In the genomic region with DNA sequence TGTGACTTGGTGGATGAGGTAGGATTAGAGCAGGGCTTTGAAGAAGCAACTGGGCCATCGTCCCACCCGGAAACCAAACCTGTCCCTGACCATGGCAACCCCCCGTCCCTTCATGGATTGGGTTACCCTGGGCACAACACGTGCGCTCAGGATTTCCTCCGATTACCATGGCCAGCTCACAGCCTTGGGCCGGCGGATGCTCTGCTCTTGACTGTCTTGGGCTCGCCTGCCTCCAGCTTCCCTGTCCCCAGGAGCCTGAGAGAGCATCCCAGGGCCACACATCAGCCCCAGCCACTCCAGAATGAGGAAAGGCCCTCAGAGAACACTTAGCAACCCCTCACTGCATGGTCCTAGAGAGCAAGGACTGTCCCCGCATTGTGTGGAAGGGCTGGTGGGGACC, we compare ENCODE assay signal across 18 cellular contexts. TPM values are rescaled to one million over a fixed set of nuclear protein-coding genes. Genes with fewer than 3 reads are reported as not detected.
DNase-seq lines count a peak whose midpoint lies in the region; ATAC-seq, FAIRE-seq and TF ChIP-seq lines count a peak whose summit lies in the region.
"Had no signal": no experiment of that assay in that cellular context is flagged by ENCODE, and none has a peak within 500 bp of the region (broad histone marks: within the 10 kb centered on the region; RNA-seq: fewer than 3 reads in every experiment).

No MANE protein-coding gene starts in this region.

- no CpG with 5 or more reads among the region's 10 CpGs for WGBS in neuronal stem cell (ENCODE audit: extremely low coverage in 2 of 2, insufficient read length in 2 of 2, insufficient replicate concordance in 1 of 2), 2 donors

- no peaks in the 10 kb centered on the region for H3K79me1 ChIP-seq in neuronal stem cell (ENCODE audit: low read depth, low read length)

- H3K23ac ChIP-seq in neuronal stem cell (ENCODE audit: low read depth, low read length, poor library complexity): no peak overlapping the region

- H3K4me2 ChIP-seq in neuronal stem cell (ENCODE audit: insufficient read depth, low read length, poor library complexity, severe bottlenecking): no peak overlapping the region
- H3K4me2 ChIP-seq: GM23338 had no signal

- DNase-seq in Right ventricle myocardium superior: peak; percentile 24
- DNase-seq in left ventricle myocardium inferior: no peak
- DNase-seq in neuronal stem cell (ENCODE audit: low spot score): no peak
- no peak for DNase-seq in NOMO-1 (lab: John Stamatoyannopoulos, UW; ENCODE audit: unreplicated experiment in 2 of 2)
- no peak for DNase-seq in frontal cortex (ENCODE audit: low spot score in 2 of 2)
- DNase-seq: Calu3; CD4-positive, CD25-positive, alpha-beta regulatory T cell; DMS79; EL; H9 had no signal

- H4K8ac ChIP-seq in neuronal stem cell (ENCODE audit: low read depth, low read length): no peak overlapping the region

- H3K4me3 ChIP-seq in left ventricle myocardium inferior: no peak overlapping the region
- H3K4me3 ChIP-seq in neuronal stem cell (ENCODE audit: low read length in 2 of 2): no peak overlapping the region
- H3K4me3 ChIP-seq: GM23338 had no signal

- no peak overlapping the region for H3K27ac ChIP-seq in left ventricle myocardium inferior (replicated peaks)
- peak overlapping the region; percentile 80 for H3K27ac ChIP-seq in angular gyrus (ENCODE audit: low read depth, low read length)
- no peak overlapping the region for H3K27ac ChIP-seq in neuronal stem cell (replicated peaks; ENCODE audit: low read length)
- H3K27ac ChIP-seq: 22Rv1 had no signal

- peak overlapping the region; percentile 2 for H4K91ac ChIP-seq in neuronal stem cell (ENCODE audit: low read depth, low read length, poor library complexity)

- no peak overlapping the region for H3K4ac ChIP-seq in neuronal stem cell (ENCODE audit: low read length)

- no peak overlapping the region for H2AFZ ChIP-seq in neuronal stem cell (ENCODE audit: low read length)
- H2AFZ ChIP-seq: GM23338 had no signal

- TF ChIP-seq CTCF in left ventricle myocardium inferior (IDR thresholded peaks at IDR 0.05; ENCODE audit: borderline replicate concordance): no peak

- H3K14ac ChIP-seq in neuronal stem cell (ENCODE audit: low read length): no peak overlapping the region

- peak overlapping the region; percentile 33 for H3K9ac ChIP-seq in neuronal stem cell (ENCODE audit: low read depth, low read length, poor library complexity)

- ATAC-seq in Right ventricle myocardium superior (ENCODE audit: poor library complexity): no peak
- no peak for ATAC-seq in HG03432 (IDR thresholded peaks at IDR 0.05; ENCODE audit: unreplicated experiment)
- ATAC-seq: GM23338 had no signal

- FAIRE-seq in frontal cortex (lab: Jason Lieb, UNC): no peak
- FAIRE-seq: G401.6, GM12891 had no signal

- peak overlapping the region; percentile 6 for H2BK15ac ChIP-seq in neuronal stem cell (ENCODE audit: low read length)

- intact Hi-C loops in Right ventricle myocardium superior (cut with DNase I): no loop called here
- intact Hi-C loops in left ventricle myocardium inferior (cut with micrococcal nuclease): no loop called here

- H3K4me1 ChIP-seq in left ventricle myocardium inferior (peaks cover 33% of the 10 kb centered on the region), neuronal stem cell (ENCODE audit: control insufficient read depth in 2 of 2, insufficient read depth in 1 of 2, low read depth in 1 of 2, low read length in 2 of 2) (peaks cover 4 to 9% of the 10 kb centered on the region in 2 donors)

- H3K9me3 ChIP-seq in left ventricle myocardium inferior (replicated peaks) (no peaks in the 10 kb centered on the region), neuronal stem cell (replicated peaks in 1 of 2; ENCODE audit: control insufficient read depth in 2 of 2, insufficient read depth in 1 of 2, low read depth in 1 of 2, low read length in 2 of 2) (no peaks in the 10 kb centered on the region)

- no peaks in the 10 kb centered on the region for H3K36me3 ChIP-seq in left ventricle myocardium inferior
- H3K36me3 ChIP-seq in neuronal stem cell (replicated peaks in 1 of 2; ENCODE audit: control insufficient read depth in 2 of 2, insufficient read depth in 2 of 2, low read length in 2 of 2): peaks cover 0 to 1% of the 10 kb centered on the region in 2 donors

- H2BK12ac ChIP-seq in neuronal stem cell (ENCODE audit: low read length): no peak overlapping the region

- H2AK5ac ChIP-seq in neuronal stem cell (ENCODE audit: low read depth, low read length): peak overlapping the region; percentile 72

- H2BK120ac ChIP-seq in neuronal stem cell (ENCODE audit: low read depth, low read length): peak overlapping the region; percentile 62

- peaks cover 21% of the 10 kb centered on the region for H3K27me3 ChIP-seq in left ventricle myocardium inferior (ENCODE audit: low read depth)
- H3K27me3 ChIP-seq in neuronal stem cell (ENCODE audit: control insufficient read depth in 3 of 3, insufficient read depth in 3 of 3, low read depth in 1 of 3, low read length in 3 of 3): peaks cover 0 to 35% (median 0%) of the 10 kb centered on the region in 3 experiments

- H3K18ac ChIP-seq in neuronal stem cell (ENCODE audit: low read length): peak overlapping the region; percentile 89

- H2BK5ac ChIP-seq in neuronal stem cell (ENCODE audit: low read length): no peak overlapping the region

RNA-seq across cellular contexts. Expression of a gene that starts 22.8 kb away (rescaled TPM):
- total RNA-seq in Right ventricle myocardium superior: 4.4 TPM
- total RNA-seq in left ventricle myocardium inferior: 3.2 TPM
- polyA plus RNA-seq in neuronal stem cell (2013, experiment 1 of 2): 0.71 TPM
- 0.60 TPM for polyA plus RNA-seq in neuronal stem cell (2013, experiment 2 of 2)
- total RNA-seq in frontal cortex: 0.82 TPM
- total RNA-seq: A673 had no signal

RNA-seq across cellular contexts. Expression of a gene that starts 48.2 kb away (rescaled TPM):
- not detected for total RNA-seq in Right ventricle myocardium superior
- total RNA-seq in left ventricle myocardium inferior: not detected
- polyA plus RNA-seq in neuronal stem cell (2013, experiment 1 of 2): not detected
- polyA plus RNA-seq in neuronal stem cell (2013, experiment 2 of 2): not detected
- not detected for total RNA-seq in frontal cortex
- total RNA-seq: A673; CD4-positive, CD25-positive, alpha-beta regulatory T cell; H9 had no signal
- polyA plus RNA-seq: BJ; CD4-positive, CD25-positive, alpha-beta regulatory T cell; GM23338 had no signal
